17 cellular contexts compared by ENCODE assay signal in genomic region chr2:24453379-24454073, GRCh38. TPM values are rescaled to one million over a fixed set of nuclear protein-coding genes. Genes with fewer than 3 reads are reported as not detected.
DNase-seq lines count a peak whose midpoint lies in the region; ATAC-seq and TF ChIP-seq lines count a peak whose summit lies in the region.
"Had no signal": no experiment of that assay in that cellular context is flagged by ENCODE, and none has a peak within 500 bp of the region (broad histone marks: within the 10 kb centered on the region; RNA-seq: fewer than 3 reads in every experiment).

No MANE protein-coding gene starts in this region.

- H3K27ac Mint-ChIP-seq in natural killer cell treated with Interleukin-12 subunit alpha and Interleukin-12 subunit beta and Interleukin-15 and Interleukin-18, amount 100 ng/mL, for 72 hours = peak overlapping the region; percentile 15 to 87
- H3K27ac Mint-ChIP-seq: progenitor cell of endocrine pancreas had no signal

- DNase-seq in heart left ventricle = no peak
- no peak for DNase-seq in left cardiac atrium
- DNase-seq in dorsolateral prefrontal cortex = no peak
- DNase-seq in natural killer cell treated with Interleukin-12 subunit alpha and Interleukin-12 subunit beta and Interleukin-15 and Interleukin-18, amount 100 ng/mL, for 72 hours (ENCODE audit: low spot score) = no peak
- no peak for DNase-seq in uterus
- no peak for DNase-seq in HCEC 1CT
- DNase-seq: activated CD4-positive, alpha-beta T cell treated with anti-CD3 and anti-CD28 coated beads for 1 hour; GOT3; MM.1S; NCI-H2029 treated with DMSO at 0.1 percent for 48 hours; NCI-H526 treated with DMSO at 0.1 percent for 48 hours; Peyer's patch; stimulated activated CD4-positive, alpha-beta T cell treated with anti-CD3 and anti-CD28 coated beads, Interleukin-4, amount 100 ng/mL, for 24 hours; T-helper 1 cell had no signal

- peaks cover 0 to 18% (median 2%) of the 10 kb centered on the region in 12 donors for H3K9me3 ChIP-seq in heart left ventricle
- H3K9me3 ChIP-seq in uterus = peaks cover 0 to 6% of the 10 kb centered on the region in 2 donors

- H3K4me3 ChIP-seq in heart left ventricle (peak overlapping the region in 8 of 12 donors; percentile 27 to 54 (median 44)), dorsolateral prefrontal cortex (peak overlapping the region; percentile 7 to 69 (median 45)), uterus (peak overlapping the region; percentile 22 to 26)

- TF ChIP-seq POLR2A in heart left ventricle (IDR thresholded peaks at IDR 0.05) = no peak
- TF ChIP-seq POLR2A in uterus (IDR thresholded peaks at IDR 0.05) = no peak

- H3K27me3 Mint-ChIP-seq in natural killer cell treated with Interleukin-12 subunit alpha and Interleukin-12 subunit beta and Interleukin-15 and Interleukin-18, amount 100 ng/mL, for 72 hours = no peaks in the 10 kb centered on the region

- no peak for TF ChIP-seq CTCF in heart left ventricle (IDR thresholded peaks at IDR 0.05)
- no peak for TF ChIP-seq CTCF in dorsolateral prefrontal cortex (IDR thresholded peaks at IDR 0.05 in 54 of 56, conservative IDR thresholded peaks at IDR 0.05 in 2 of 56; ENCODE audit: low read depth in 1 of 56, partially characterized antibody in 56 of 56)
- no peak for TF ChIP-seq CTCF in uterus (IDR thresholded peaks at IDR 0.05)

- intact Hi-C loops in heart left ventricle (cut with DNase I) (loop anchor here in 1 of 10 donors (2.0 kb wide), 1 partner anchor 37 kb away; the partner anchor contains the start of gene NCOA1), left cardiac atrium (cut with DNase I) (no loop called here), dorsolateral prefrontal cortex (cut with DNase I) (no loop called here), uterus (cut with DNase I; ENCODE audit: low total_unique reads) (no loop called here)

- no peaks in the 10 kb centered on the region for H3K36me3 ChIP-seq in heart left ventricle
- no peaks in the 10 kb centered on the region for H3K36me3 ChIP-seq in uterus
- H3K36me3 ChIP-seq: Peyer's patch had no signal

- H3K27ac ChIP-seq in heart left ventricle (peak overlapping the region in 7 of 12 donors; percentile 1 to 67 (median 35)), dorsolateral prefrontal cortex (peak overlapping the region in 46 of 59 donors; percentile 4 to 86 (median 71)), uterus (peak overlapping the region; percentile 75 to 84)

- H3K36me3 Mint-ChIP-seq in natural killer cell treated with Interleukin-12 subunit alpha and Interleukin-12 subunit beta and Interleukin-15 and Interleukin-18, amount 100 ng/mL, for 72 hours = peaks cover 3% of the 10 kb centered on the region

- H3K4me1 ChIP-seq in heart left ventricle (peaks cover 0 to 34% (median 4%) of the 10 kb centered on the region in 12 donors), uterus (peaks cover 0 to 4% of the 10 kb centered on the region in 2 donors)
- H3K4me1 ChIP-seq: Peyer's patch had no signal

- H3K4me1 Mint-ChIP-seq in natural killer cell treated with Interleukin-12 subunit alpha and Interleukin-12 subunit beta and Interleukin-15 and Interleukin-18, amount 100 ng/mL, for 72 hours (ENCODE audit: low read depth in 2 of 2) = peaks cover 37 to 39% of the 10 kb centered on the region in 2 donors

- no peaks in the 10 kb centered on the region for H3K9me3 Mint-ChIP-seq in natural killer cell treated with Interleukin-12 subunit alpha and Interleukin-12 subunit beta and Interleukin-15 and Interleukin-18, amount 100 ng/mL, for 72 hours

- no peak for ATAC-seq in heart left ventricle
- no peak for ATAC-seq in left cardiac atrium
- ATAC-seq in natural killer cell treated with Interleukin-12 subunit alpha and Interleukin-12 subunit beta and Interleukin-15 and Interleukin-18, amount 100 ng/mL, for 72 hours = peak in 1 of 2 donors; percentile 68
- no peak for ATAC-seq in GM18873 (IDR thresholded peaks at IDR 0.05; ENCODE audit: low FRiP score, unreplicated experiment)
- ATAC-seq in GM19467 (IDR thresholded peaks at IDR 0.05; ENCODE audit: unreplicated experiment) = no peak

- WGBS in heart left ventricle, 4 donors = 92 to 94% (median 92%) methylated on average over 2 of the region's 2 CpGs

- no peaks in the 10 kb centered on the region for H3K27me3 ChIP-seq in heart left ventricle
- H3K27me3 ChIP-seq in dorsolateral prefrontal cortex = no peaks in the 10 kb centered on the region
- no peaks in the 10 kb centered on the region for H3K27me3 ChIP-seq in uterus
- H3K27me3 ChIP-seq: Peyer's patch had no signal

- H3K4me3 Mint-ChIP-seq in natural killer cell treated with Interleukin-12 subunit alpha and Interleukin-12 subunit beta and Interleukin-15 and Interleukin-18, amount 100 ng/mL, for 72 hours = peak overlapping the region; percentile 55

RNA-seq across cellular contexts. Expression of gene NCOA1, which starts 37.5 kb away (rescaled TPM):
- total RNA-seq in heart left ventricle = 10 to 100 TPM; 23.9 to 42.3 (median 33.2) TPM
- 10 to 100 TPM in 1 of 2 donors, 1 to 10 TPM in 1; 8.5 to 17.3 TPM for polyA plus RNA-seq in heart left ventricle
- total RNA-seq in left cardiac atrium = 10 to 100 TPM; 34.3 to 35.2 TPM
- 100 to 1,000 TPM in 77 of 120 experiments, 10 to 100 TPM in 43; 72.6 to 141 (median 104) TPM for total RNA-seq in dorsolateral prefrontal cortex
- total RNA-seq in natural killer cell treated with Interleukin-12 subunit alpha and Interleukin-12 subunit beta and Interleukin-15 and Interleukin-18, amount 100 ng/mL, for 72 hours = 100 to 1,000 TPM in 1 of 2 donors, 10 to 100 TPM in 1; 84.1 to 139 TPM
- total RNA-seq in uterus = 10 to 100 TPM; 38.7 to 88.5 (median 62.0) TPM
